ENCODE assay signal across 8 cellular contexts in the genomic region with DNA sequence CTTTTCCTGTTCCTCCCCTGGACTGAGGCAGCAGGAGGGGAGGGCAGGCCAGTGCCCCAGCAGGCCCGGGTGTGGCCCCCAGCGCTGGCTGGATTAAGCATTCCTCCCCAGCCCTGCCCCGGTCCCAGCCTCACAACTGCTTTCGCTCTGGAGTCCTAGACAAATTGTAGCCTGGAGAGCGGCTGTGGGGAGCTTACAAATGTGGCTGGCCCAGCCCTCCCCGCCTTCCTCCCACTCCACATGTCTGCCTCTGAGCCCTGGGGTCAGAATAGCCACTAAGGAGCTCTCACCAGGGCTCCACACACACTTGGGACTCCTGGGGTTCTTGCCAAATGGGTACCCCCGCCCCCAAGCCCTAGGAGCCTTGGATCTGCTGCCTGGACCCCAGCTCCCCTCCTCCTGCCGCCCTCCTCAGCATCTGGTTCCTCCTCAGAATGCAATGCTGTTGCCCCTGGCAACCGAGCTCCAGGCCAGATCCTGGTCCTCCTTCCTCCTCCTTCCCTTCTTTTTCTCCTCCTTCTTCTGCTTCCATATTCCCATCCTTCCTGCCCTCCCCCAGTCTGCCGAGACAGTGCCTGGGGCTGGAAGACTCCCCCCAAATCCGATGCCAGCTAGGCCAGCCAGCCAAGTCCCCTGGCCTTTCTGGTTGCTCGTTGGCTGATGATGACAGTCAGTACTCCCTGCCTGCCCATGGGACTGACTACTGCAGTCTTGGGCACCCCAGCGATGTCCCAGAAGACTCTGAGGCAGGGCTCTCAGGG.
DNase-seq lines count a peak whose midpoint lies in the region; ATAC-seq and TF ChIP-seq lines count a peak whose summit lies in the region.

No MANE protein-coding gene starts in this region.

- peak; percentile 36 to 58 for DNase-seq in NCI-H524 (lab: John Stamatoyannopoulos, UW)
- peak in 7 of 10 donors; percentile 18 to 73 (median 62) for DNase-seq in dorsolateral prefrontal cortex
- DNase-seq in left kidney (ENCODE audit: low read depth, low spot score) = peak; percentile 66
- DNase-seq in stimulated activated effector memory CD8-positive, alpha-beta T cell treated with anti-CD3 and anti-CD28 coated beads, Interleukin-12 subunit alpha, Interleukin-12 subunit beta, amount 100 ng/mL, for 72 hours (ENCODE audit: low spot score in 2 of 2) = no peak
- DNase-seq in KG1 (lab: John Stamatoyannopoulos, UW) = no peak
- DNase-seq in activated naive CD4-positive, alpha-beta T cell treated with anti-CD3 and anti-CD28 coated beads, Interleukin-2, amount 50 U/mL, for 16 hours = no peak
- DNase-seq in putamen (ENCODE audit: low spot score) = no peak

- no peak for ATAC-seq in stimulated activated effector memory CD8-positive, alpha-beta T cell treated with anti-CD3 and anti-CD28 coated beads, Interleukin-12 subunit alpha, Interleukin-12 subunit beta, amount 100 ng/mL, for 72 hours
- no peak for ATAC-seq in GM21723 (IDR thresholded peaks at IDR 0.05; ENCODE audit: unreplicated experiment)

- TF ChIP-seq CTCF in dorsolateral prefrontal cortex (IDR thresholded peaks at IDR 0.05 in 54 of 56, conservative IDR thresholded peaks at IDR 0.05 in 2 of 56; ENCODE audit: low read depth in 1 of 56, partially characterized antibody in 56 of 56) = no peak

- peak overlapping the region in 6 of 59 donors; percentile 0 to 20 (median 7) for H3K4me3 ChIP-seq in dorsolateral prefrontal cortex

- peak overlapping the region; percentile 42 to 98 (median 91) for H3K27ac ChIP-seq in dorsolateral prefrontal cortex

- peaks cover 14% of the 10 kb centered on the region for H3K4me1 Mint-ChIP-seq in stimulated activated effector memory CD8-positive, alpha-beta T cell treated with anti-CD3 and anti-CD28 coated beads, Interleukin-12 subunit alpha, Interleukin-12 subunit beta, amount 100 ng/mL, for 72 hours

- no peak overlapping the region for H3K4me3 Mint-ChIP-seq in stimulated activated effector memory CD8-positive, alpha-beta T cell treated with anti-CD3 and anti-CD28 coated beads, Interleukin-12 subunit alpha, Interleukin-12 subunit beta, amount 100 ng/mL, for 72 hours

- H3K9me3 Mint-ChIP-seq in stimulated activated effector memory CD8-positive, alpha-beta T cell treated with anti-CD3 and anti-CD28 coated beads, Interleukin-12 subunit alpha, Interleukin-12 subunit beta, amount 100 ng/mL, for 72 hours = no peaks in the 10 kb centered on the region

- peak overlapping the region; percentile 63 for H3K27ac Mint-ChIP-seq in stimulated activated effector memory CD8-positive, alpha-beta T cell treated with anti-CD3 and anti-CD28 coated beads, Interleukin-12 subunit alpha, Interleukin-12 subunit beta, amount 100 ng/mL, for 72 hours

- H3K27me3 ChIP-seq in dorsolateral prefrontal cortex = no peaks in the 10 kb centered on the region

- H3K36me3 Mint-ChIP-seq in stimulated activated effector memory CD8-positive, alpha-beta T cell treated with anti-CD3 and anti-CD28 coated beads, Interleukin-12 subunit alpha, Interleukin-12 subunit beta, amount 100 ng/mL, for 72 hours = peaks cover 6% of the 10 kb centered on the region

- intact Hi-C loops in dorsolateral prefrontal cortex (cut with DNase I) = loop anchor here (1.0 to 10.0 kb wide), 10 partner anchors 33 to 599 kb away; a partner anchor contains a TSS

Comparison
In these comparisons a context has a peak if more than half of its experiments do, and no peak if none do; other contexts are left out.
1. DNase-seq: peak in NCI-H524 (2 of 2), dorsolateral prefrontal cortex (7 of 10) and left kidney (single experiment); none in stimulated activated effector memory CD8-positive, alpha-beta T cell treated with anti-CD3 and anti-CD28 coated beads, Interleukin-12 subunit alpha, Interleukin-12 subunit beta, amount 100 ng/mL, for 72 hours (0 of 2), KG1 (single experiment), activated naive CD4-positive, alpha-beta T cell treated with anti-CD3 and anti-CD28 coated beads, Interleukin-2, amount 50 U/mL, for 16 hours (single experiment) and putamen (single experiment).